ENCODE assay signal across 8 cellular contexts in genomic region chr9:101533334-101534187, GRCh38. TPM values are rescaled to one million over a fixed set of nuclear protein-coding genes. Genes with fewer than 3 reads are reported as not detected.
DNase-seq lines count a peak whose midpoint lies in the region; ATAC-seq, FAIRE-seq and TF ChIP-seq lines count a peak whose summit lies in the region.

RNF20 (plus strand) TSS chr9:101533853; CDS start chr9:101535424, 1,571 bp downstream.

- H3K27ac Mint-ChIP-seq in chondrocyte (ENCODE audit: unreplicated experiment): peak within 1 kb of the TSS; percentile 97

- peak within 1 kb of the TSS; percentile 97 to 99 for H3K4me3 ChIP-seq in kidney (ENCODE audit: low read length in 2 of 2)

- DNase-seq in AML-193 (lab: John Stamatoyannopoulos, UW) (peak; percentile 94 to 95), NCI-H510A treated with DMSO at 0.1 percent for 48 hours (lab: John Stamatoyannopoulos, UW) (peak; percentile 99), chondrocyte (ENCODE audit: low spot score) (peak; percentile 99), kidney (peak; percentile 100)
- DNase-seq in activated CD4-positive, alpha-beta T cell treated with anti-CD3 and anti-CD28 coated beads for 24 hours (ENCODE audit: low read depth in 2 of 2): peak; percentile 98 to 99
- peak; percentile 100 for DNase-seq in stimulated activated CD4-positive, alpha-beta T cell treated with anti-CD3 and anti-CD28 coated beads, Interleukin-15, amount 100 ng/mL, for 24 hours

- H3K36me3 ChIP-seq in kidney (ENCODE audit: control insufficient read depth in 1 of 2, insufficient read depth in 2 of 2, low read length in 2 of 2): peaks cover 8 to 16% of the 10 kb centered on the region in 2 donors

- peak within 1 kb of the TSS; percentile 81 for H3K4me3 Mint-ChIP-seq in chondrocyte (ENCODE audit: unreplicated experiment)

- peaks cover 24% of the 10 kb centered on the region for H3K4me1 Mint-ChIP-seq in chondrocyte (ENCODE audit: low read depth)

- H3K9me3 Mint-ChIP-seq in chondrocyte (ENCODE audit: low read depth): no peaks in the 10 kb centered on the region

- intact Hi-C loops in kidney (cut with DNase I): no loop called here

- H3K9ac ChIP-seq in kidney (ENCODE audit: low read length in 2 of 2): peak within 1 kb of the TSS; percentile 79 to 95

- H3K36me3 Mint-ChIP-seq in chondrocyte (ENCODE audit: low read depth): peaks cover 5% of the 10 kb centered on the region

- H3K4me1 ChIP-seq in kidney (ENCODE audit: control insufficient read depth in 1 of 2, insufficient read depth in 1 of 2, low read depth in 1 of 2, low read length in 2 of 2): no peaks in the 10 kb centered on the region

- H3K27ac ChIP-seq in kidney (ENCODE audit: low read depth in 2 of 2, low read length in 2 of 2): peak within 1 kb of the TSS; percentile 96 to 97

- no peaks in the 10 kb centered on the region for H3K27me3 Mint-ChIP-seq in chondrocyte (ENCODE audit: low read depth)

- peak; percentile 99 for ATAC-seq in HG03439 (IDR thresholded peaks at IDR 0.05; ENCODE audit: unreplicated experiment)

- peak; percentile 88 for FAIRE-seq in kidney (lab: Jason Lieb, UNC)

- TF ChIP-seq CTCF in chondrocyte (IDR thresholded peaks at IDR 0.05) (no peak), kidney (IDR thresholded peaks at IDR 0.05; ENCODE audit: borderline replicate concordance, extremely low read depth, insufficient read depth) (no peak)

- no peaks in the 10 kb centered on the region for H3K9me3 ChIP-seq in kidney (ENCODE audit: control insufficient read depth in 1 of 2, low read length in 2 of 2)

- TF ChIP-seq POLR2A in GM19193 (IDR thresholded peaks at IDR 0.05; ENCODE audit: extremely low read depth, insufficient read depth, insufficient read length): peak; percentile 62

RNA-seq across cellular contexts. Expression of gene RNF20, which starts in this region (rescaled TPM):
- total RNA-seq in chondrocyte: 42.6 to 68.6 TPM (median 47.4 TPM) in 3 replicates
- total RNA-seq in kidney: 43.2 TPM
- 15.8 TPM for polyA plus RNA-seq in kidney (ENCODE audit: insufficient read depth, low read depth, low replicate concordance)

Comparison
In these comparisons a context has a peak if more than half of its experiments do, and no peak if none do; other contexts are left out.
1. Peak in every context shown above with its lines: DNase-seq, ATAC-seq, H3K4me3 ChIP-seq and H3K27ac ChIP-seq.